Comparison of ENCODE assay signal across 21 cellular contexts in the genomic region with DNA sequence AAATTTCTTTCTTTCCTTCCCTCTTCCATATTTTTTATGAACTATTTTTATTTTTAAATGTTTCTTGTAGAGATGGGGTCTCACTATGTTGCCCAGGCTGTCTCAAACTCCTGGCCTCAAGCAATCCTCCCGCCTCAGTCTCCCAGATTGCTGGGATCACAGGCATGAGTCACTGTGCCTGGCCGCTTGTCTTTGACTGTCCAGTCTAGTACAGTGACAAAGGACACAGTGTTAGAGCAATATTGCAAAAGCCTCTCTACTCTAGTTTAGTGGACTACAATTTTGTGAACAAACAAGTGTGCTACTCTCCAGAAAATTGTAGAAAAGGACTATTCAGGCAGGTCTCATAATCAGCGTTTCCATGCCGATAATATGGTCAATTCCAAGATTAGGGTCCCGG. TPM values are rescaled to one million over a fixed set of nuclear protein-coding genes. Genes with fewer than 3 reads are reported as not detected.
DNase-seq lines count a peak whose midpoint lies in the region; ATAC-seq, FAIRE-seq and TF ChIP-seq lines count a peak whose summit lies in the region.
"Had no signal": no experiment of that assay in that cellular context is flagged by ENCODE, and none has a peak within 500 bp of the region (broad histone marks: within the 10 kb centered on the region; RNA-seq: fewer than 3 reads in every experiment).

No MANE protein-coding gene starts in this region.

- H3K36me3 Mint-ChIP-seq in WTC11 = no peaks in the 10 kb centered on the region
- peaks cover 3% of the 10 kb centered on the region for H3K36me3 Mint-ChIP-seq in progenitor cell of endocrine pancreas (ENCODE audit: insufficient read depth)

- DNase-seq in HepG2 (ENCODE audit: low spot score) = peak; percentile 52
- DNase-seq in right lobe of liver = no peak
- DNase-seq in WTC11 (ENCODE audit: low spot score) = no peak
- no peak for DNase-seq in progenitor cell of endocrine pancreas (ENCODE audit: low spot score, unreplicated experiment)
- no peak for DNase-seq in SJCRH30
- DNase-seq in activated CD4-positive, alpha-beta T cell treated with anti-CD3 and anti-CD28 coated beads for 4 hours = no peak
- no peak for DNase-seq in activated naive CD4-positive, alpha-beta T cell treated with anti-CD3 and anti-CD28 coated beads, Interleukin-2, amount 50 U/mL, for 16 hours
- DNase-seq: AML-193; Caco-2; CD4-positive, alpha-beta T cell; DMS153; DMS79; GOT3; H7 had no signal

- H4K20me1 ChIP-seq in HepG2 (ENCODE audit: insufficient read depth, low read length) = no peaks in the 10 kb centered on the region

- TF ChIP-seq CTCF in HepG2 (CRISPR knock-in tag; IDR thresholded peaks at IDR 0.05) (no peak), right lobe of liver (IDR thresholded peaks at IDR 0.05) (no peak), WTC11 (IDR thresholded peaks at IDR 0.05) (no peak), progenitor cell of endocrine pancreas (IDR thresholded peaks at IDR 0.05; ENCODE audit: unreplicated experiment) (no peak)

- no peak for FAIRE-seq in HepG2 (lab: Jason Lieb, UNC)
- FAIRE-seq: A549, GM12892, GM18507 had no signal

- POLR2A ChIA-PET in HepG2 (lab: Yijun Ruan, JAX) = no interaction called here
- POLR2A ChIA-PET in WTC11 (lab: Charles Lee) = no interaction called here

- H3K36me3 ChIP-seq in HepG2 (replicated peaks in 1 of 2; ENCODE audit: control insufficient read depth in 1 of 2, insufficient read depth in 2 of 2, low read length in 2 of 2) (no peaks in the 10 kb centered on the region), right lobe of liver (no peaks in the 10 kb centered on the region), SJCRH30 (no peaks in the 10 kb centered on the region)

- H3K27me3 Mint-ChIP-seq in WTC11 (ENCODE audit: low read depth) = no peaks in the 10 kb centered on the region
- H3K27me3 Mint-ChIP-seq in progenitor cell of endocrine pancreas = no peaks in the 10 kb centered on the region
- H3K27me3 Mint-ChIP-seq: CD4-positive, alpha-beta T cell had no signal

- TF ChIP-seq RAD21 in HepG2 (CRISPR knock-in tag; IDR thresholded peaks at IDR 0.05) = no peak

- H3K27ac Mint-ChIP-seq in WTC11 (no peak overlapping the region), progenitor cell of endocrine pancreas (peak overlapping the region; percentile 65)
- H3K27ac Mint-ChIP-seq: CD4-positive, alpha-beta T cell had no signal

- H3K4me1 ChIP-seq in HepG2 (ENCODE audit: insufficient read depth, low read length) (peaks cover 7% of the 10 kb centered on the region), right lobe of liver (no peaks in the 10 kb centered on the region), SJCRH30 (no peaks in the 10 kb centered on the region)
- H3K4me1 ChIP-seq: A549, Caco-2 had no signal

- no peaks in the 10 kb centered on the region for H3K4me1 Mint-ChIP-seq in WTC11
- H3K4me1 Mint-ChIP-seq in progenitor cell of endocrine pancreas (ENCODE audit: low read depth) = peaks cover 15% of the 10 kb centered on the region

- H3K9me3 Mint-ChIP-seq in WTC11 = peaks cover 10% of the 10 kb centered on the region
- no peaks in the 10 kb centered on the region for H3K9me3 Mint-ChIP-seq in progenitor cell of endocrine pancreas (ENCODE audit: low read depth)
- H3K9me3 Mint-ChIP-seq: CD4-positive, alpha-beta T cell had no signal

- no peak overlapping the region for H2AFZ ChIP-seq in HepG2 (ENCODE audit: low read length)

- no TSS peak for BruUV-seq in HepG2 (replicated peaks; lab: Mats Ljungman, UMichigan)

- H3K79me2 ChIP-seq in HepG2 (ENCODE audit: insufficient read depth, low read length) = no peaks in the 10 kb centered on the region

- H3K4me3 Mint-ChIP-seq in WTC11 = no peak overlapping the region
- H3K4me3 Mint-ChIP-seq in progenitor cell of endocrine pancreas (ENCODE audit: low read depth) = no peak overlapping the region
- H3K4me3 Mint-ChIP-seq: CD4-positive, alpha-beta T cell had no signal

- H3K9me3 ChIP-seq in HepG2 (ENCODE audit: low read length) (no peaks in the 10 kb centered on the region), right lobe of liver (no peaks in the 10 kb centered on the region), SJCRH30 (replicated peaks) (peaks cover 4% of the 10 kb centered on the region; the same call in 1 of the 2 replicates)
- H3K9me3 ChIP-seq: A549, Caco-2 had no signal

- TF ChIP-seq EP300 in HepG2 (IDR thresholded peaks at IDR 0.05; ENCODE audit: low read depth in 2 of 2, low read length in 2 of 2) (no peak), HepG2 (CRISPR knock-in tag; IDR thresholded peaks at IDR 0.05; ENCODE audit: borderline replicate concordance) (no peak)

- H3K27ac ChIP-seq in HepG2 (ENCODE audit: extremely low read length, insufficient read depth, low read length) = no peak overlapping the region
- H3K27ac ChIP-seq in right lobe of liver = no peak overlapping the region
- H3K27ac ChIP-seq in SJCRH30 = no peak overlapping the region
- H3K27ac ChIP-seq: 22Rv1, A549, C4-2B had no signal

- 1% methylated on average over 5 of the region's 5 CpGs for WGBS in HepG2 (ENCODE audit: low lambda C conversion rate)
- WGBS in right lobe of liver (ENCODE audit: insufficient coverage, low coverage, low lambda C conversion rate, missing lambda C conversion rate) = 72% methylated on average over 5 of the region's 5 CpGs

- TF ChIP-seq POLR2A in HepG2 (IDR thresholded peaks at IDR 0.05; ENCODE audit: insufficient read depth in 1 of 2, low read depth in 2 of 2, low read length in 2 of 2) (no peak), right lobe of liver (IDR thresholded peaks at IDR 0.05) (no peak)

- in situ Hi-C loops in HepG2 (cut with HindIII; ENCODE audit: extremely low pct_ligation_motif_present, low pct_unique_long_range_greater_than_20kb) = no loop called here

- ATAC-seq in HepG2 = peak; percentile 76
- ATAC-seq in right lobe of liver = no peak
- no peak for ATAC-seq in WTC11
- ATAC-seq: A549, HCT116 had no signal

- H3K27me3 ChIP-seq in HepG2 (ENCODE audit: control insufficient read depth in 1 of 2, insufficient read depth in 2 of 2, low read length in 2 of 2) (peaks cover 1 to 21% of the 10 kb centered on the region in 2 experiments; a peak in 2 of 5 replicates), right lobe of liver (no peaks in the 10 kb centered on the region), SJCRH30 (no peaks in the 10 kb centered on the region)

- CTCF ChIA-PET in HepG2 (lab: Yijun Ruan, JAX; ENCODE audit: low intra/inter-chr PET ratio, low total read pairs) = no interaction called here
- CTCF ChIA-PET in WTC11 (lab: Charles Lee) = no interaction called here

- H3K9ac ChIP-seq in HepG2 (ENCODE audit: insufficient read depth, low read depth, low read length) = no peak overlapping the region

- H3K4me2 ChIP-seq in HepG2 (ENCODE audit: low read depth, low read length) = no peak overlapping the region
- H3K4me2 ChIP-seq: A549 had no signal

- H3K4me3 ChIP-seq in HepG2 (replicated peaks in 1 of 3; ENCODE audit: insufficient read depth in 1 of 3, low read depth in 2 of 3, low read length in 3 of 3) (no peak overlapping the region), right lobe of liver (no peak overlapping the region), SJCRH30 (no peak overlapping the region)
- H3K4me3 ChIP-seq: A549 had no signal

- intact Hi-C loops in HepG2 (cut with micrococcal nuclease; ENCODE audit: unreplicated experiment) (no loop called here), right lobe of liver (cut with DNase I) (no loop called here)

RNA-seq across cellular contexts. Expression of a gene that starts 11.0 kb away (rescaled TPM):
- total RNA-seq in HepG2 (2016; rRNA removed; fragmentation: Illumina TruSeq; extraction: Trizol) (0.17 and 0.22 TPM in 2 replicates), right lobe of liver (not detected), WTC11 (2021) (0.11 TPM in 2 of 3 replicates, not detected in the other), progenitor cell of endocrine pancreas (4.9 and 5.1 TPM in 2 replicates)
- not detected in 2 replicates for total RNA-seq in HepG2 (2016; cell fraction: cytosol; rRNA removed; fragmentation: Illumina TruSeq; extraction: Trizol; ENCODE audit: low read depth)
- 0.24 TPM in 2 replicates for total RNA-seq in HepG2 (2016; cell fraction: insoluble cytoplasmic fraction; rRNA removed; fragmentation: Illumina TruSeq; extraction: Trizol)
- total RNA-seq in HepG2 (2016; cell fraction: membrane; rRNA removed; fragmentation: Illumina TruSeq; extraction: Trizol) = 0.06 TPM in 1 of 2 replicates, not detected in the other
- 0.88 and 1.2 TPM in 2 replicates for total RNA-seq in HepG2 (2016; cell fraction: nucleus; rRNA removed; fragmentation: Illumina TruSeq; extraction: Trizol)
- 0.20 and 0.39 TPM in 2 replicates for polyA plus RNA-seq in HepG2 (2011; rRNA removed)
- polyA plus RNA-seq in HepG2 (2011; cell fraction: cytosol; rRNA removed) = 0.11 and 0.32 TPM in 2 replicates
- 0.27 and 0.93 TPM in 2 replicates for polyA plus RNA-seq in HepG2 (2011; cell fraction: nucleus; rRNA removed)
- polyA plus RNA-seq in HepG2 (2012) = not detected in 2 replicates
- not detected in 2 replicates for polyA plus RNA-seq in HepG2 (2016; cell fraction: cytosol; fragmentation: Illumina TruSeq; extraction: Trizol; ENCODE audit: low read depth)
- polyA plus RNA-seq in HepG2 (2016; cell fraction: insoluble cytoplasmic fraction; fragmentation: Illumina TruSeq; extraction: Trizol; ENCODE audit: low read depth) = 0.58 TPM in 1 of 2 replicates, not detected in the other
- not detected in 2 replicates for polyA plus RNA-seq in HepG2 (2016; cell fraction: membrane; fragmentation: Illumina TruSeq; extraction: Trizol; ENCODE audit: low read depth)
- polyA plus RNA-seq in HepG2 (2016; cell fraction: nucleus; fragmentation: Illumina TruSeq; extraction: Trizol; ENCODE audit: insufficient read depth, low read depth) = 0.86 and 1.1 TPM in 2 replicates
- 0.12 and 15.7 TPM in 2 replicates for polyA minus RNA-seq in HepG2 (2011; rRNA and poly(A)+ RNA removed; ENCODE audit: low replicate concordance)
- 0.49 TPM in 1 of 2 replicates, not detected in the other for polyA minus RNA-seq in HepG2 (2011; cell fraction: cytosol; rRNA and poly(A)+ RNA removed)
- polyA minus RNA-seq in HepG2 (2011; cell fraction: nucleus; rRNA and poly(A)+ RNA removed) = 0.50 TPM in 1 of 2 replicates, not detected in the other
- 3.2 and 4.8 TPM in 2 replicates for total RNA-seq in SJCRH30 (2014; rRNA removed; shearing (Covaris generic))
- total RNA-seq: CD4-positive, alpha-beta T cell; H7 had no signal

RNA-seq across cellular contexts. Expression of a gene that starts 37.3 kb away (rescaled TPM):
- total RNA-seq in HepG2 (2016; rRNA removed; fragmentation: Illumina TruSeq; extraction: Trizol) (not detected in 2 replicates), right lobe of liver (not detected), WTC11 (2021) (0.90 to 2.3 TPM (median 1.3 TPM) in 3 replicates), progenitor cell of endocrine pancreas (85.0 and 107 TPM in 2 replicates)
- not detected in 2 replicates for total RNA-seq in HepG2 (2016; cell fraction: cytosol; rRNA removed; fragmentation: Illumina TruSeq; extraction: Trizol; ENCODE audit: low read depth)
- total RNA-seq in HepG2 (2016; cell fraction: insoluble cytoplasmic fraction; rRNA removed; fragmentation: Illumina TruSeq; extraction: Trizol) = not detected in 2 replicates
- not detected in 2 replicates for total RNA-seq in HepG2 (2016; cell fraction: membrane; rRNA removed; fragmentation: Illumina TruSeq; extraction: Trizol)
- total RNA-seq in HepG2 (2016; cell fraction: nucleus; rRNA removed; fragmentation: Illumina TruSeq; extraction: Trizol) = not detected in 2 replicates
- 0.04 TPM in 1 of 2 replicates, not detected in the other for polyA plus RNA-seq in HepG2 (2011; rRNA removed)
- polyA plus RNA-seq in HepG2 (2011; cell fraction: cytosol; rRNA removed) = not detected in 2 replicates
- polyA plus RNA-seq in HepG2 (2011; cell fraction: nucleus; rRNA removed) = 0.21 and 0.32 TPM in 2 replicates
- polyA plus RNA-seq in HepG2 (2012) = not detected in 2 replicates
- polyA plus RNA-seq in HepG2 (2016; cell fraction: cytosol; fragmentation: Illumina TruSeq; extraction: Trizol; ENCODE audit: low read depth) = not detected in 2 replicates
- polyA plus RNA-seq in HepG2 (2016; cell fraction: insoluble cytoplasmic fraction; fragmentation: Illumina TruSeq; extraction: Trizol; ENCODE audit: low read depth) = not detected in 2 replicates
- polyA plus RNA-seq in HepG2 (2016; cell fraction: membrane; fragmentation: Illumina TruSeq; extraction: Trizol; ENCODE audit: low read depth) = not detected in 2 replicates
- polyA plus RNA-seq in HepG2 (2016; cell fraction: nucleus; fragmentation: Illumina TruSeq; extraction: Trizol; ENCODE audit: insufficient read depth, low read depth) = not detected in 2 replicates
- polyA minus RNA-seq in HepG2 (2011; rRNA and poly(A)+ RNA removed; ENCODE audit: low replicate concordance) = 0.14 TPM in 1 of 2 replicates, not detected in the other
- polyA minus RNA-seq in HepG2 (2011; cell fraction: cytosol; rRNA and poly(A)+ RNA removed) = not detected in 2 replicates
- not detected in 2 replicates for polyA minus RNA-seq in HepG2 (2011; cell fraction: nucleus; rRNA and poly(A)+ RNA removed)
- total RNA-seq in SJCRH30 (2014; rRNA removed; shearing (Covaris generic)) = 1.9 and 2.0 TPM in 2 replicates
- total RNA-seq: CD4-positive, alpha-beta T cell; H7 had no signal
- polyA plus RNA-seq: A549, BJ had no signal

RNA-seq across cellular contexts. Expression of a gene that starts 40.6 kb away (rescaled TPM):
- total RNA-seq in HepG2 (2016; rRNA removed; fragmentation: Illumina TruSeq; extraction: Trizol) (not detected in 2 replicates), right lobe of liver (not detected), WTC11 (2021) (not detected in 3 replicates), progenitor cell of endocrine pancreas (not detected in 2 replicates)
- not detected in 2 replicates for total RNA-seq in HepG2 (2016; cell fraction: cytosol; rRNA removed; fragmentation: Illumina TruSeq; extraction: Trizol; ENCODE audit: low read depth)
- not detected in 2 replicates for total RNA-seq in HepG2 (2016; cell fraction: insoluble cytoplasmic fraction; rRNA removed; fragmentation: Illumina TruSeq; extraction: Trizol)
- not detected in 2 replicates for total RNA-seq in HepG2 (2016; cell fraction: membrane; rRNA removed; fragmentation: Illumina TruSeq; extraction: Trizol)
- not detected in 2 replicates for total RNA-seq in HepG2 (2016; cell fraction: nucleus; rRNA removed; fragmentation: Illumina TruSeq; extraction: Trizol)
- polyA plus RNA-seq in HepG2 (2011; rRNA removed) = 0.30 and 0.48 TPM in 2 replicates
- polyA plus RNA-seq in HepG2 (2011; cell fraction: cytosol; rRNA removed) = 0.20 and 0.21 TPM in 2 replicates
- polyA plus RNA-seq in HepG2 (2011; cell fraction: nucleus; rRNA removed) = 1.4 and 1.6 TPM in 2 replicates
- 0.59 TPM in 1 of 2 replicates, not detected in the other for polyA plus RNA-seq in HepG2 (2012)
- 0.19 TPM in 1 of 2 replicates, not detected in the other for polyA plus RNA-seq in HepG2 (2016; cell fraction: cytosol; fragmentation: Illumina TruSeq; extraction: Trizol; ENCODE audit: low read depth)
- not detected in 2 replicates for polyA plus RNA-seq in HepG2 (2016; cell fraction: insoluble cytoplasmic fraction; fragmentation: Illumina TruSeq; extraction: Trizol; ENCODE audit: low read depth)
- 0.30 TPM in 1 of 2 replicates, not detected in the other for polyA plus RNA-seq in HepG2 (2016; cell fraction: membrane; fragmentation: Illumina TruSeq; extraction: Trizol; ENCODE audit: low read depth)
- not detected in 2 replicates for polyA plus RNA-seq in HepG2 (2016; cell fraction: nucleus; fragmentation: Illumina TruSeq; extraction: Trizol; ENCODE audit: insufficient read depth, low read depth)
- polyA minus RNA-seq in HepG2 (2011; rRNA and poly(A)+ RNA removed; ENCODE audit: low replicate concordance) = 1.0 TPM in 1 of 2 replicates, not detected in the other
- not detected in 2 replicates for polyA minus RNA-seq in HepG2 (2011; cell fraction: cytosol; rRNA and poly(A)+ RNA removed)
- not detected in 2 replicates for polyA minus RNA-seq in HepG2 (2011; cell fraction: nucleus; rRNA and poly(A)+ RNA removed)
- 2.6 and 3.3 TPM in 2 replicates for total RNA-seq in SJCRH30 (2014; rRNA removed; shearing (Covaris generic))
- total RNA-seq: Caco-2; CD4-positive, alpha-beta T cell had no signal
- polyA plus RNA-seq: A549 had no signal

Comparison
In these comparisons a context has a peak if more than half of its experiments do, and no peak if none do; other contexts are left out.
1. RNA of a gene that starts 37.3 kb away (total RNA-seq): 85.0 to 107 TPM in progenitor cell of endocrine pancreas; 1.9 to 2.0 TPM in SJCRH30, 0.90 to 2.3 TPM in WTC11, not detected in HepG2 and not detected in right lobe of liver; every median in the first group is over 10 times any median in the second.